22 cellular contexts compared by ENCODE assay signal in genomic region chr12:74424778-74425177, GRCh38.
DNase-seq lines count a peak whose midpoint lies in the region; ATAC-seq, FAIRE-seq and TF ChIP-seq lines count a peak whose summit lies in the region.
"Had no signal": no experiment of that assay in that cellular context is flagged by ENCODE, and none has a peak within 500 bp of the region (broad histone marks: within the 10 kb centered on the region; RNA-seq: fewer than 3 reads in every experiment).

No MANE protein-coding gene starts in this region.

- H3K4me3 ChIP-seq in HepG2 (replicated peaks in 1 of 3; ENCODE audit: insufficient read depth in 1 of 3, low read depth in 2 of 3, low read length in 3 of 3) = no peak overlapping the region
- no peak overlapping the region for H3K4me3 ChIP-seq in right lobe of liver
- H3K4me3 ChIP-seq in WERI-Rb-1 (ENCODE audit: low read depth, low read length) = no peak overlapping the region
- H3K4me3 ChIP-seq: BLaER1, GM23338, HAP-1, SK-N-MC had no signal

- no peak for TF ChIP-seq RAD21 in HepG2 (CRISPR knock-in tag; IDR thresholded peaks at IDR 0.05)

- CTCF ChIA-PET in HepG2 (lab: Yijun Ruan, JAX; ENCODE audit: low intra/inter-chr PET ratio, low total read pairs) = no interaction called here

- no peak overlapping the region for H3K4me2 ChIP-seq in HepG2 (ENCODE audit: low read depth, low read length)
- H3K4me2 ChIP-seq: BLaER1, GM23338 had no signal

- no peak overlapping the region for H3K9ac ChIP-seq in HepG2 (ENCODE audit: insufficient read depth, low read depth, low read length)
- H3K9ac ChIP-seq: BLaER1 had no signal

- no peak for FAIRE-seq in HepG2 (lab: Jason Lieb, UNC)
- FAIRE-seq: GM12891 had no signal

- no peaks in the 10 kb centered on the region for H4K20me1 ChIP-seq in HepG2 (ENCODE audit: insufficient read depth, low read length)
- H4K20me1 ChIP-seq: BLaER1 had no signal

- H3K9me3 ChIP-seq in HepG2 (ENCODE audit: low read length) (no peaks in the 10 kb centered on the region), right lobe of liver (no peaks in the 10 kb centered on the region), WERI-Rb-1 (ENCODE audit: severe bottlenecking) (no peaks in the 10 kb centered on the region)
- H3K9me3 ChIP-seq: BLaER1, Caco-2, HAP-1 had no signal

- H3K27ac ChIP-seq in HepG2 (ENCODE audit: extremely low read length, insufficient read depth, low read length) (no peak overlapping the region), right lobe of liver (no peak overlapping the region), WERI-Rb-1 (no peak overlapping the region)
- H3K27ac ChIP-seq: BLaER1, SK-N-MC had no signal

- ATAC-seq in HepG2 = no peak
- no peak for ATAC-seq in right lobe of liver
- ATAC-seq: GM23338 had no signal

- H3K27me3 ChIP-seq in HepG2 (ENCODE audit: control insufficient read depth in 1 of 2, insufficient read depth in 2 of 2, low read length in 2 of 2) (no peaks in the 10 kb centered on the region), right lobe of liver (no peaks in the 10 kb centered on the region), WERI-Rb-1 (ENCODE audit: insufficient read depth, low read depth, severe bottlenecking) (no peaks in the 10 kb centered on the region)
- H3K27me3 ChIP-seq: BLaER1 had no signal

- no CpG with 5 or more reads among the region's 1 CpG for WGBS in HepG2 (ENCODE audit: low lambda C conversion rate)
- WGBS in right lobe of liver (ENCODE audit: insufficient coverage, low coverage, low lambda C conversion rate, missing lambda C conversion rate) = 20% methylated on average over 1 of the region's 1 CpG

- TF ChIP-seq POLR2A in HepG2 (IDR thresholded peaks at IDR 0.05; ENCODE audit: insufficient read depth in 1 of 2, low read depth in 2 of 2, low read length in 2 of 2) = no peak
- TF ChIP-seq POLR2A in right lobe of liver (IDR thresholded peaks at IDR 0.05) = no peak

- TF ChIP-seq CTCF in HepG2 (CRISPR knock-in tag; IDR thresholded peaks at IDR 0.05) (no peak), right lobe of liver (IDR thresholded peaks at IDR 0.05) (no peak), WERI-Rb-1 (IDR thresholded peaks at IDR 0.05; ENCODE audit: low read depth, low read length) (no peak)

- intact Hi-C loops in HepG2 (cut with micrococcal nuclease; ENCODE audit: unreplicated experiment) = no loop called here
- intact Hi-C loops in right lobe of liver (cut with DNase I) = no loop called here

- no peaks in the 10 kb centered on the region for H3K36me3 ChIP-seq in HepG2 (replicated peaks in 1 of 2; ENCODE audit: control insufficient read depth in 1 of 2, insufficient read depth in 2 of 2, low read length in 2 of 2)
- H3K36me3 ChIP-seq in right lobe of liver = no peaks in the 10 kb centered on the region
- no peaks in the 10 kb centered on the region for H3K36me3 ChIP-seq in WERI-Rb-1
- H3K36me3 ChIP-seq: BLaER1, HAP-1 had no signal

- DNase-seq in HepG2 (ENCODE audit: low spot score) (peak; percentile 6), right lobe of liver (no peak), amniotic epithelial cell (ENCODE audit: low read depth) (peak; percentile 2), medulla oblongata (ENCODE audit: extremely low spot score) (peak; percentile 48), WERI-Rb-1 (no peak), iPS-NIHi11 (ENCODE audit: low spot score) (no peak)
- DNase-seq in stimulated activated CD4-positive, alpha-beta T cell treated with anti-CD3 and anti-CD28 coated beads, Interleukin-4, amount 100 ng/mL, for 1 hour = no peak
- DNase-seq: Caco-2; CD4-positive, alpha-beta T cell; KBM-7; MM.1S; NCI-H1048; NCI-H1417 treated with DMSO at 0.1 percent for 48 hours; NCI-H1930; NCI-H526; SHP77; SW 1271 had no signal

- no peak overlapping the region for H2AFZ ChIP-seq in HepG2 (ENCODE audit: low read length)
- H2AFZ ChIP-seq: GM23338 had no signal

- TF ChIP-seq EP300 in HepG2 (IDR thresholded peaks at IDR 0.05; ENCODE audit: low read depth in 2 of 2, low read length in 2 of 2) (no peak), HepG2 (CRISPR knock-in tag; IDR thresholded peaks at IDR 0.05; ENCODE audit: borderline replicate concordance) (no peak)

- in situ Hi-C loops in HepG2 (cut with HindIII; ENCODE audit: extremely low pct_ligation_motif_present, low pct_unique_long_range_greater_than_20kb) = no loop called here

- no TSS peak for BruUV-seq in HepG2 (replicated peaks; lab: Mats Ljungman, UMichigan)

- POLR2A ChIA-PET in HepG2 (lab: Yijun Ruan, JAX) = no interaction called here

- H3K79me2 ChIP-seq in HepG2 (ENCODE audit: insufficient read depth, low read length) = no peaks in the 10 kb centered on the region

- no peaks in the 10 kb centered on the region for H3K4me1 ChIP-seq in HepG2 (ENCODE audit: insufficient read depth, low read length)
- H3K4me1 ChIP-seq in right lobe of liver = no peaks in the 10 kb centered on the region
- H3K4me1 ChIP-seq: BLaER1, HAP-1 had no signal

TF ChIP-seq in HepG2, 621 proteins besides CTCF, POLR2A, EP300 and RAD21:
- no peak for TF ChIP-seq SUZ12 (IDR thresholded peaks at IDR 0.05; ENCODE audit: low read depth, low read length)
- TF ChIP-seq CC2D1A (CRISPR knock-in tag; IDR thresholded peaks at IDR 0.05) = no peak
- no peak for TF ChIP-seq KMT2A (CRISPR knock-in tag; IDR thresholded peaks at IDR 0.05)
- TF ChIP-seq ZNF749 (CRISPR knock-in tag; IDR thresholded peaks at IDR 0.05; ENCODE audit: borderline replicate concordance) = no peak
- no peak for TF ChIP-seq HES4 (CRISPR knock-in tag; IDR thresholded peaks at IDR 0.05; ENCODE audit: borderline replicate concordance)
- TF ChIP-seq SNAI1 (CRISPR knock-in tag; IDR thresholded peaks at IDR 0.05; ENCODE audit: borderline replicate concordance) = no peak
- no peak for TF ChIP-seq RXRA (CRISPR knock-in tag; IDR thresholded peaks at IDR 0.05)
TF ChIP-seq in HepG2: peak in this region for 0.

Comparison
In these comparisons a context has a peak if more than half of its experiments do, and no peak if none do; other contexts are left out.
1. DNase-seq: peak in HepG2 (single experiment), amniotic epithelial cell (single experiment) and medulla oblongata (single experiment); none in right lobe of liver (0 of 3), stimulated activated CD4-positive, alpha-beta T cell treated with anti-CD3 and anti-CD28 coated beads, Interleukin-4, amount 100 ng/mL, for 1 hour (single experiment), WERI-Rb-1 (single experiment) and iPS-NIHi11 (single experiment).